Comparison of ENCODE assay signal across 1 cellular context in genomic region chr7:1103009-1103788, GRCh38.
A peak's percentile ranks its signal among the peaks of the same experiment; 100 is the strongest.
TF ChIP-seq lines count a peak whose summit lies in the region.

No MANE protein-coding gene starts in this region.

TF ChIP-seq in GM12878, 131 proteins besides CTCF, POLR2A, EP300 and RAD21 (continued from another document and continues in another):
- TF ChIP-seq HDGF (IDR thresholded peaks at IDR 0.05) = no peak; the same call in 1 of the 2 replicates
- no peak for TF ChIP-seq PAX8 (IDR thresholded peaks at IDR 0.05)
- peak; percentile 58; the same call in 1 of the 2 replicates for TF ChIP-seq CBFB (IDR thresholded peaks at IDR 0.05; ENCODE audit: low read depth)
- TF ChIP-seq IKZF2 (IDR thresholded peaks at IDR 0.05) = peak; percentile 84 to 89
- TF ChIP-seq IRF3 (IDR thresholded peaks at IDR 0.05) = no peak
- TF ChIP-seq MTA2 (IDR thresholded peaks at IDR 0.05; ENCODE audit: low read depth) = peak; percentile 77
- no peak; the same call in 1 of the 2 replicates for TF ChIP-seq NR2C1 (IDR thresholded peaks at IDR 0.05)
- TF ChIP-seq CBX3 (IDR thresholded peaks at IDR 0.05; ENCODE audit: borderline replicate concordance, low read depth) = no peak
- TF ChIP-seq PBX3 (IDR thresholded peaks at IDR 0.05; ENCODE audit: insufficient replicate concordance, low read depth, low read length) = no peak
- no peak for TF ChIP-seq TARDBP (IDR thresholded peaks at IDR 0.05; ENCODE audit: borderline replicate concordance)
- no peak for TF ChIP-seq HDAC2 (IDR thresholded peaks at IDR 0.05)
- TF ChIP-seq ZNF24 (IDR thresholded peaks at IDR 0.05) = no peak
- no peak for TF ChIP-seq E2F4 (IDR thresholded peaks at IDR 0.05; ENCODE audit: low read depth, low read length)
- no peak for TF ChIP-seq SMAD5 (IDR thresholded peaks at IDR 0.05; ENCODE audit: low read depth)
- TF ChIP-seq TCF3 (IDR thresholded peaks at IDR 0.05; ENCODE audit: borderline replicate concordance, insufficient read depth, low read depth, low read length) = no peak
- TF ChIP-seq EZH2 (IDR thresholded peaks at IDR 0.05; ENCODE audit: borderline replicate concordance, control insufficient read depth, low read depth, low read length) = no peak
- TF ChIP-seq JUND (IDR thresholded peaks at IDR 0.05; ENCODE audit: low read depth, low read length) = no peak
- peak; percentile 65; the same call in 1 of the 2 replicates for TF ChIP-seq ZNF687 (IDR thresholded peaks at IDR 0.05)
- TF ChIP-seq POLR2AphosphoS2 (IDR thresholded peaks at IDR 0.05; ENCODE audit: low read depth, low read length) = 0 out of 2 replicates have a peak, but pooled peaks have one; percentile 31
- TF ChIP-seq NRF1 (conservative IDR thresholded peaks at IDR 0.05; ENCODE audit: low read depth, low read length) = no peak
- peak; percentile 90 for TF ChIP-seq RELB (IDR thresholded peaks at IDR 0.05; ENCODE audit: low read depth)
- no peak for TF ChIP-seq BMI1 (IDR thresholded peaks at IDR 0.05; ENCODE audit: borderline replicate concordance)
- TF ChIP-seq BHLHE40 (IDR thresholded peaks at IDR 0.05; ENCODE audit: borderline replicate concordance in 1 of 2, low read depth in 2 of 2, low read length in 1 of 2) = peak; percentile 44 to 62; a peak in 3 of 4 replicates
- no peak for TF ChIP-seq CUX1 (IDR thresholded peaks at IDR 0.05; ENCODE audit: insufficient replicate concordance, low read depth, low read length)
- no peak for TF ChIP-seq ZSCAN29 (IDR thresholded peaks at IDR 0.05)
- no peak for TF ChIP-seq ATF3 (IDR thresholded peaks at IDR 0.05; ENCODE audit: borderline replicate concordance, extremely low read depth, low read depth, low read length)
- TF ChIP-seq ZBTB4 (CRISPR knock-in tag; IDR thresholded peaks at IDR 0.05) = no peak
- TF ChIP-seq YY1 (IDR thresholded peaks at IDR 0.05; ENCODE audit: low read depth, low read length) = no peak
- no peak for TF ChIP-seq KDM1A (IDR thresholded peaks at IDR 0.05; ENCODE audit: borderline replicate concordance)
- no peak; the same call in 1 of the 2 replicates for TF ChIP-seq ATF2 (IDR thresholded peaks at IDR 0.05; ENCODE audit: low read length)
- no peak for TF ChIP-seq ASH2L (IDR thresholded peaks at IDR 0.05; ENCODE audit: borderline replicate concordance, low read depth)
- peak; percentile 54; the same call in 1 of the 2 replicates for TF ChIP-seq IRF4 (IDR thresholded peaks at IDR 0.05; ENCODE audit: low read depth, low read length)
- peak; percentile 50; the same call in 1 of the 2 replicates for TF ChIP-seq CHD2 (IDR thresholded peaks at IDR 0.05; ENCODE audit: borderline replicate concordance, low read depth, low read length)
- no peak for TF ChIP-seq E4F1 (IDR thresholded peaks at IDR 0.05; ENCODE audit: borderline replicate concordance, partially characterized antibody)
- TF ChIP-seq KLF5 (IDR thresholded peaks at IDR 0.05; ENCODE audit: partially characterized antibody) = peak; percentile 15
- TF ChIP-seq YBX1 (IDR thresholded peaks at IDR 0.05) = no peak
- no peak for TF ChIP-seq RFX5 (IDR thresholded peaks at IDR 0.05; ENCODE audit: low read depth, low read length)
